Comparison of ENCODE assay signal across 10 cellular contexts in genomic region chr1:172287207-172287606, GRCh38.
DNase-seq lines count a peak whose midpoint lies in the region; ATAC-seq and TF ChIP-seq lines count a peak whose summit lies in the region.
"Had no signal": no experiment of that assay in that cellular context is flagged by ENCODE, and none has a peak within 500 bp of the region (broad histone marks: within the 10 kb centered on the region; RNA-seq: fewer than 3 reads in every experiment).

No MANE protein-coding gene starts in this region.

- no peak for TF ChIP-seq POLR2A in adrenal gland (IDR thresholded peaks at IDR 0.05)
- no peak for TF ChIP-seq POLR2A in prostate gland (IDR thresholded peaks at IDR 0.05)

- peak overlapping the region; percentile 19 to 77 (median 55) for H3K27ac ChIP-seq in adrenal gland
- H3K27ac ChIP-seq in prostate gland: no peak overlapping the region

- H3K4me3 ChIP-seq in adrenal gland (no peak overlapping the region), prostate gland (no peak overlapping the region)

- H3K4me1 ChIP-seq in adrenal gland (replicated peaks in 1 of 2) (peaks cover 7 to 29% of the 10 kb centered on the region in 2 donors), prostate gland (replicated peaks) (no peaks in the 10 kb centered on the region)

- no peaks in the 10 kb centered on the region for H3K27me3 ChIP-seq in adrenal gland
- no peaks in the 10 kb centered on the region for H3K27me3 ChIP-seq in prostate gland (replicated peaks; ENCODE audit: insufficient read depth)

- no peaks in the 10 kb centered on the region for H3K36me3 ChIP-seq in adrenal gland (replicated peaks in 1 of 2)
- H3K36me3 ChIP-seq in prostate gland: no peaks in the 10 kb centered on the region

- no peaks in the 10 kb centered on the region for H3K9me3 ChIP-seq in adrenal gland (replicated peaks in 1 of 3)
- no peaks in the 10 kb centered on the region for H3K9me3 ChIP-seq in prostate gland

- TF ChIP-seq CTCF in adrenal gland (IDR thresholded peaks at IDR 0.05): no peak
- no peak for TF ChIP-seq CTCF in prostate gland (IDR thresholded peaks at IDR 0.05)

- intact Hi-C loops in adrenal gland (cut with DNase I): loop anchor here in 1 of 2 donors (10.0 kb wide), 1 partner anchor 108 kb away; no protein-coding TSS in a partner anchor
- intact Hi-C loops in head of caudate nucleus (cut with DNase I): no loop called here
- intact Hi-C loops in sciatic nerve (cut with DNase I): no loop called here
- intact Hi-C loops in prostate gland (cut with DNase I): loop anchor here (10.0 kb wide), 1 partner anchor 68 kb away; no protein-coding TSS in a partner anchor

- ATAC-seq in sciatic nerve: peak; percentile 82
- no peak for ATAC-seq in HG03442 (IDR thresholded peaks at IDR 0.05; ENCODE audit: unreplicated experiment)
- no peak for ATAC-seq in HG03045 (IDR thresholded peaks at IDR 0.05; ENCODE audit: unreplicated experiment)
- ATAC-seq: natural killer cell had no signal

- DNase-seq in GM03348 (ENCODE audit: low spot score) (peak; percentile 64), adrenal gland (peak; percentile 69 to 94 (median 89)), head of caudate nucleus (peak in 28 of 42 donors; percentile 2 to 79 (median 31)), sciatic nerve (ENCODE audit: low spot score) (peak; percentile 60), prostate gland (ENCODE audit: low spot score) (no peak)
- no peak for DNase-seq in stimulated activated CD8-positive, alpha-beta memory T cell treated with anti-CD3 and anti-CD28 coated beads, Interleukin-4, amount 100 ng/mL, for 48 hours
- DNase-seq: activated naive CD4-positive, alpha-beta T cell treated with anti-CD3 and anti-CD28 coated beads, Interleukin-2, amount 10 ng/mL, durations not matched to agents 7 days and 5 days; natural killer cell had no signal

Comparison
In these comparisons a context has a peak if more than half of its experiments do, and no peak if none do; other contexts are left out.
1. DNase-seq: peak in GM03348 (single experiment), adrenal gland (7 of 7), head of caudate nucleus (28 of 42) and sciatic nerve (single experiment); none in stimulated activated CD8-positive, alpha-beta memory T cell treated with anti-CD3 and anti-CD28 coated beads, Interleukin-4, amount 100 ng/mL, for 48 hours (single experiment) and prostate gland (single experiment).
2. H3K27ac ChIP-seq: peak in adrenal gland (5 of 5); none in prostate gland (0 of 2).